ENCODE assay signal across 17 cellular contexts in genomic region chr9:15935661-15936315, GRCh38.
DNase-seq lines count a peak whose midpoint lies in the region; ATAC-seq, FAIRE-seq and TF ChIP-seq lines count a peak whose summit lies in the region.
"Had no signal": no experiment of that assay in that cellular context is flagged by ENCODE, and none has a peak within 500 bp of the region (broad histone marks: within the 10 kb centered on the region; RNA-seq: fewer than 3 reads in every experiment).

No MANE protein-coding gene starts in this region.

- no peak overlapping the region for H2BK120ac ChIP-seq in H9 (ENCODE audit: low read depth, low read length, poor library complexity, severe bottlenecking)

- no peak overlapping the region for H2BK12ac ChIP-seq in H9 (ENCODE audit: insufficient read length, low read depth, low read length)

- POLR2A ChIA-PET in BJ (lab: Charles Lee) = no interaction called here

- H3K4me1 Mint-ChIP-seq in mesothelial cell of epicardium (peaks cover 19% of the 10 kb centered on the region), H9 (no peaks in the 10 kb centered on the region)
- H3K4me1 Mint-ChIP-seq: B cell, immature natural killer cell had no signal

- H3K36me3 ChIP-seq in BJ (ENCODE audit: control insufficient read depth, insufficient read depth, low read length) (no peaks in the 10 kb centered on the region), brain microvascular endothelial cell (replicated peaks) (no peaks in the 10 kb centered on the region), pancreas (no peaks in the 10 kb centered on the region)
- H3K36me3 ChIP-seq: transverse colon had no signal

- H3K4me2 ChIP-seq in H9 (ENCODE audit: insufficient read depth, insufficient read length, low read length) = no peak overlapping the region

- H3K79me2 ChIP-seq in H9 (ENCODE audit: insufficient read depth, low read length) = no peaks in the 10 kb centered on the region

- intact Hi-C loops in pancreas (cut with DNase I) = no loop called here

- no peak overlapping the region for H4K8ac ChIP-seq in H9 (replicated peaks; ENCODE audit: insufficient read length, low read depth, low read length)

- H3K23ac ChIP-seq in H9 (ENCODE audit: insufficient read length, low read depth, low read length) = no peak overlapping the region

- H3K4me1 ChIP-seq in pancreas (no peaks in the 10 kb centered on the region), H9 (ENCODE audit: insufficient read depth, low read length) (no peaks in the 10 kb centered on the region)
- H3K4me1 ChIP-seq: transverse colon had no signal

- H3K27me3 ChIP-seq in BJ (ENCODE audit: control insufficient read depth, insufficient read depth, low read length) (no peaks in the 10 kb centered on the region), brain microvascular endothelial cell (replicated peaks) (no peaks in the 10 kb centered on the region), pancreas (no peaks in the 10 kb centered on the region), H9 (ENCODE audit: insufficient read depth, low read length) (no peaks in the 10 kb centered on the region)
- H3K27me3 ChIP-seq: transverse colon had no signal

- H3K27ac Mint-ChIP-seq in mesothelial cell of epicardium (peak overlapping the region; percentile 74), H9 (no peak overlapping the region)
- H3K27ac Mint-ChIP-seq: B cell, immature natural killer cell had no signal

- H3K27me3 Mint-ChIP-seq in mesothelial cell of epicardium (ENCODE audit: low read depth) (no peaks in the 10 kb centered on the region), H9 (ENCODE audit: low read depth) (no peaks in the 10 kb centered on the region)
- H3K27me3 Mint-ChIP-seq: B cell had no signal

- H3K4me3 ChIP-seq in BJ (ENCODE audit: low read depth, low read length) = no peak overlapping the region
- no peak overlapping the region for H3K4me3 ChIP-seq in brain microvascular endothelial cell (ENCODE audit: low read depth, low read length)
- no peak overlapping the region for H3K4me3 ChIP-seq in pancreas
- H3K4me3 ChIP-seq: transverse colon had no signal

- H3K9ac ChIP-seq in H9 (ENCODE audit: extremely low read depth, insufficient read length, low read length) = no peak overlapping the region

- no peak overlapping the region for H3K4me3 Mint-ChIP-seq in mesothelial cell of epicardium
- no peak overlapping the region for H3K4me3 Mint-ChIP-seq in H9
- H3K4me3 Mint-ChIP-seq: B cell, immature natural killer cell had no signal

- H3K4ac ChIP-seq in H9 (ENCODE audit: low read depth, low read length) = no peak overlapping the region

- no peak overlapping the region for H2BK20ac ChIP-seq in H9 (ENCODE audit: low read depth, low read length, poor library complexity, severe bottlenecking)

- H3K18ac ChIP-seq in H9 (ENCODE audit: insufficient read length, low read depth, low read length) = no peak overlapping the region

- H3K79me1 ChIP-seq in H9 (ENCODE audit: insufficient read depth, low read depth, low read length, poor library complexity, severe bottlenecking) = no peaks in the 10 kb centered on the region

- H3K9me3 ChIP-seq in pancreas = no peaks in the 10 kb centered on the region
- no peaks in the 10 kb centered on the region for H3K9me3 ChIP-seq in H9 (ENCODE audit: control insufficient read depth, low read depth, low read length)
- H3K9me3 ChIP-seq: transverse colon had no signal

- peaks cover 17% of the 10 kb centered on the region for H3K9me3 Mint-ChIP-seq in mesothelial cell of epicardium
- peaks cover 0 to 5% of the 10 kb centered on the region in 2 experiments; a peak in 2 of 5 replicates for H3K9me3 Mint-ChIP-seq in H9

- CTCF ChIA-PET in BJ (lab: Yijun Ruan, JAX) = interaction anchor here (0.9 to 1.7 kb wide), 4 partner anchors 42 to 197 kb away, joined by 3 to 6 read pairs (median 4); no protein-coding TSS in a partner anchor

- no peak overlapping the region for H2AK5ac ChIP-seq in H9 (ENCODE audit: insufficient read length, low read length)

- H4K91ac ChIP-seq in H9 (ENCODE audit: insufficient read length, low read depth, low read length) = no peak overlapping the region

- no peak overlapping the region for H3K56ac ChIP-seq in H9 (ENCODE audit: insufficient read length, low read depth, low read length)

- no peak overlapping the region for H4K5ac ChIP-seq in H9 (ENCODE audit: insufficient read length, low read depth, low read length)

- H3K27ac ChIP-seq in brain microvascular endothelial cell = peak overlapping the region; percentile 3
- H3K27ac ChIP-seq in pancreas = no peak overlapping the region
- H3K27ac ChIP-seq in H9 (ENCODE audit: insufficient read length, low read depth, low read length) = no peak overlapping the region
- H3K27ac ChIP-seq: transverse colon had no signal

- no peaks in the 10 kb centered on the region for H3K23me2 ChIP-seq in H9 (ENCODE audit: insufficient read length, low read depth, low read length, poor library complexity, severe bottlenecking)

- WGBS in pancreas, 2 donors = 81 to 96% methylated on average over 2 of the region's 2 CpGs
- no CpG with 5 or more reads among the region's 2 CpGs for WGBS in H9 (ENCODE audit: extremely low coverage, insufficient read length, low lambda C conversion rate)

- no peak for FAIRE-seq in pancreas (lab: Jason Lieb, UNC)
- FAIRE-seq: GM19239 had no signal

- peaks cover 14% of the 10 kb centered on the region for H3K36me3 Mint-ChIP-seq in mesothelial cell of epicardium
- H3K36me3 Mint-ChIP-seq in H9 (ENCODE audit: insufficient read depth in 1 of 3, low read depth in 3 of 3) = 0 out of 7 replicates have a peak, but pooled peaks cover 0 to 5% (median 0%) of the 10 kb centered on the region in 3 experiments
- H3K36me3 Mint-ChIP-seq: immature natural killer cell had no signal

- no peaks in the 10 kb centered on the region for H4K20me1 ChIP-seq in H9 (ENCODE audit: control insufficient read depth, insufficient read depth, insufficient read length)

- peak; percentile 37 for DNase-seq in BJ (ENCODE audit: low read depth)
- DNase-seq in NCI-H1092 (lab: John Stamatoyannopoulos, UW) = peak; percentile 39
- no peak for DNase-seq in brain microvascular endothelial cell
- DNase-seq in mesothelial cell of epicardium (ENCODE audit: low spot score in 2 of 2, unreplicated experiment in 2 of 2) = no peak
- no peak for DNase-seq in pancreas
- DNase-seq in stimulated activated CD4-positive, alpha-beta T cell treated with anti-CD3 and anti-CD28 coated beads, Interleukin-4, amount 100 ng/mL, for 4 hours = no peak
- DNase-seq in H9 = no peak
- DNase-seq: activated CD4-positive, alpha-beta T cell treated with anti-CD3 and anti-CD28 coated beads, Interleukin-2, amount 50 U/mL, for 4 hours; amygdala; immature natural killer cell; midbrain; NCI-H2081 treated with DMSO at 0.1 percent for 48 hours; stimulated activated CD4-positive, alpha-beta T cell treated with anti-CD3 and anti-CD28 coated beads, Interleukin-2, amount 100 ng/mL, for 24 hours; transverse colon had no signal

- in situ Hi-C loops in brain microvascular endothelial cell (cut with HindIII; ENCODE audit: low pct_ligation_motif_present, low sequenced_read_pairs) = no loop called here

- H2AFZ ChIP-seq in H9 (ENCODE audit: low read length) = no peak overlapping the region

- no peak for TF ChIP-seq CTCF in BJ (IDR thresholded peaks at IDR 0.05; ENCODE audit: insufficient read depth, low read depth, low read length)
- no peak for TF ChIP-seq CTCF in brain microvascular endothelial cell (IDR thresholded peaks at IDR 0.05; ENCODE audit: low read depth, low read length, missing control alignments)
- TF ChIP-seq CTCF in mesothelial cell of epicardium (IDR thresholded peaks at IDR 0.05; ENCODE audit: unreplicated experiment) = no peak
- no peak for TF ChIP-seq CTCF in pancreas (IDR thresholded peaks at IDR 0.05)
- no peak for TF ChIP-seq CTCF in H9 (conservative IDR thresholded peaks at IDR 0.05)

- no peak overlapping the region for H2BK15ac ChIP-seq in H9 (ENCODE audit: low read depth, low read length)

- no peak overlapping the region for H3K14ac ChIP-seq in H9 (ENCODE audit: insufficient read depth, low read length)

- no peak for ATAC-seq in pancreas
- no peak for ATAC-seq in GM21528 (IDR thresholded peaks at IDR 0.05; ENCODE audit: low FRiP score, unreplicated experiment)

- H3T11ph ChIP-seq in H9 (ENCODE audit: low read length) = no peak overlapping the region

- no peak overlapping the region for H2BK5ac ChIP-seq in H9 (ENCODE audit: insufficient read length, low read length)

Comparison
In these comparisons a context has a peak if more than half of its experiments do, and no peak if none do; other contexts are left out.
1. DNase-seq: peak in BJ (single experiment) and NCI-H1092 (single experiment); none in brain microvascular endothelial cell (single experiment), mesothelial cell of epicardium (0 of 2), pancreas (0 of 6), stimulated activated CD4-positive, alpha-beta T cell treated with anti-CD3 and anti-CD28 coated beads, Interleukin-4, amount 100 ng/mL, for 4 hours (0 of 2) and H9 (single experiment).